28 cellular contexts compared by ENCODE assay signal in genomic region chr19:39424934-39425333, GRCh38. TPM values are rescaled to one million over a fixed set of nuclear protein-coding genes. Genes with fewer than 3 reads are reported as not detected.
A peak's percentile ranks its signal among the peaks of the same experiment; 100 is the strongest.
DNase-seq lines count a peak whose midpoint lies in the region; ATAC-seq and TF ChIP-seq lines count a peak whose summit lies in the region.
"Had no signal": no experiment of that assay in that cellular context is flagged by ENCODE, and none has a peak within 500 bp of the region (broad histone marks: within the 10 kb centered on the region; RNA-seq: fewer than 3 reads in every experiment).

No MANE protein-coding gene starts in this region.

- H3K9me2 ChIP-seq in SK-N-SH = no peaks in the 10 kb centered on the region

- TF ChIP-seq RAD21 in SK-N-SH (IDR thresholded peaks at IDR 0.05; ENCODE audit: low read length) = no peak

- POLR2A ChIA-PET in SK-N-SH (lab: Yijun Ruan, JAX) = interaction anchor here (2.9 kb wide), 1 partner anchor 11 kb away, joined by 17 read pairs; the partner anchor contains the start of gene RPS16
- POLR2A ChIA-PET in Panc1 (lab: Charles Lee) = interaction anchor here (1.0 to 3.9 kb wide), 8 partner anchors 8 to 34 kb away, joined by 3 to 121 read pairs (median 6); partner anchors contain the start of genes MED29, PAF1, RPS16 and SUPT5H

- no peak for TF ChIP-seq EP300 in SK-N-SH (IDR thresholded peaks at IDR 0.05; ENCODE audit: borderline replicate concordance in 1 of 2, low read depth in 1 of 2, low read length in 1 of 2)

- no peak overlapping the region for H3K4me3 Mint-ChIP-seq in endodermal cell
- H3K4me3 Mint-ChIP-seq: CD14-positive monocyte; CD8-positive, alpha-beta memory T cell; GM23338 had no signal

- BruUV-seq in Panc1 (replicated peaks; lab: Mats Ljungman, UMichigan) = no TSS peak

- H3F3A ChIP-seq in SK-N-SH (replicated peaks; ENCODE audit: insufficient read depth) = peaks cover 33% of the 10 kb centered on the region

- no peak for TF ChIP-seq CTCF in SK-N-SH (IDR thresholded peaks at IDR 0.05)
- no peak for TF ChIP-seq CTCF in Panc1 (IDR thresholded peaks at IDR 0.05)
- no peak for TF ChIP-seq CTCF in endodermal cell (conservative IDR thresholded peaks at IDR 0.05)
- TF ChIP-seq CTCF in osteoblast (IDR thresholded peaks at IDR 0.05; ENCODE audit: extremely low read depth, low read depth, low read length) = no peak
- no peak for TF ChIP-seq CTCF in omental fat pad (IDR thresholded peaks at IDR 0.05)

- DNase-seq in SK-N-SH (peak; percentile 19), Panc1 (ENCODE audit: low read depth, low spot score) (no peak), endodermal cell (peak; percentile 39), osteoblast (ENCODE audit: insufficient read length, low spot score, missing footprints) (peak; percentile 18), hypothalamus (lab: John Stamatoyannopoulos, UW) (no peak), omental fat pad (ENCODE audit: low spot score) (no peak)
- DNase-seq: BE2C; CD8-positive, alpha-beta memory T cell; DMS 273 treated with DMSO at 0.1 percent for 48 hours; DMS79 treated with DMSO at 0.1 percent for 48 hours; GF-D8; IMR-90; MM.1S; NCI-H1417; NCI-H1694; NCI-H2029 treated with DMSO at 0.1 percent for 48 hours; NCI-H446 treated with DMSO at 0.1 percent for 48 hours; NCI-H526; NCI-H82; NK-92 treated with Interleukin-12 subunit alpha and Interleukin-12 subunit beta, amount 100 ng/mL, for 24 hours; PC-3; SHP77 had no signal

- H2AFZ ChIP-seq in SK-N-SH (ENCODE audit: low read depth) = no peak overlapping the region
- no peak overlapping the region for H2AFZ ChIP-seq in osteoblast (ENCODE audit: low read length)
- H2AFZ ChIP-seq: GM23338 had no signal

- peaks cover 10% of the 10 kb centered on the region for H3K4me1 Mint-ChIP-seq in endodermal cell
- H3K4me1 Mint-ChIP-seq: CD14-positive monocyte; CD8-positive, alpha-beta memory T cell had no signal

- no peaks in the 10 kb centered on the region; the same call in 1 of the 2 replicates for H3K79me2 ChIP-seq in SK-N-SH (ENCODE audit: insufficient read depth)
- no peaks in the 10 kb centered on the region for H3K79me2 ChIP-seq in osteoblast (ENCODE audit: insufficient read depth, low read length)

- H4K20me1 ChIP-seq in SK-N-SH (ENCODE audit: insufficient read depth) = no peaks in the 10 kb centered on the region
- no peaks in the 10 kb centered on the region for H4K20me1 ChIP-seq in osteoblast (ENCODE audit: insufficient read depth, low read length)

- in situ Hi-C loops in Panc1 (cut with HindIII; ENCODE audit: low pct_unique_long_range_greater_than_20kb, low sequenced_read_pairs) = loop anchor here (5.0 kb wide), 2 partner anchors 33 to 77 kb away; partner anchors contain the start of genes MED29 and PAF1

- H3K36me3 ChIP-seq in SK-N-SH (replicated peaks in 1 of 2; ENCODE audit: control insufficient read depth in 1 of 2, insufficient read depth in 2 of 2, low read length in 1 of 2) = peaks cover 8 to 18% of the 10 kb centered on the region in 2 experiments
- peaks cover 34% of the 10 kb centered on the region for H3K36me3 ChIP-seq in Panc1 (ENCODE audit: control insufficient read depth, insufficient read depth, low read length)
- H3K36me3 ChIP-seq in endodermal cell (ENCODE audit: control insufficient read depth, insufficient read depth, low read length) = peaks cover 54% of the 10 kb centered on the region
- H3K36me3 ChIP-seq in osteoblast (ENCODE audit: insufficient read depth, low read length) = peaks cover 47% of the 10 kb centered on the region

- H3K9ac ChIP-seq in SK-N-SH (no peak overlapping the region), endodermal cell (ENCODE audit: extremely low read depth, low read length, poor library complexity, severe bottlenecking) (no peak overlapping the region)
- H3K9ac ChIP-seq: KMS-11 had no signal

- H3K27ac Mint-ChIP-seq in endodermal cell = peak overlapping the region; percentile 61
- H3K27ac Mint-ChIP-seq: GM23338 had no signal

- H3K4me2 ChIP-seq in SK-N-SH = no peak overlapping the region
- H3K4me2 ChIP-seq in osteoblast (ENCODE audit: insufficient read depth, low read length) = no peak overlapping the region
- H3K4me2 ChIP-seq: GM23338, KMS-11 had no signal

- H3K27me3 ChIP-seq in SK-N-SH (ENCODE audit: insufficient read depth) (no peaks in the 10 kb centered on the region), Panc1 (ENCODE audit: control insufficient read depth, insufficient read depth, low read length) (no peaks in the 10 kb centered on the region), endodermal cell (ENCODE audit: control insufficient read depth, insufficient read depth, low read length, poor library complexity, severe bottlenecking) (no peaks in the 10 kb centered on the region), osteoblast (ENCODE audit: insufficient read depth, low read length) (no peaks in the 10 kb centered on the region)
- H3K27me3 ChIP-seq: BE2C had no signal

- H3K4me3 ChIP-seq in SK-N-SH (ENCODE audit: low read depth in 2 of 2, low read length in 1 of 2) = no peak overlapping the region
- no peak overlapping the region for H3K4me3 ChIP-seq in Panc1 (ENCODE audit: low read depth in 2 of 2, low read length in 2 of 2)
- no peak overlapping the region for H3K4me3 ChIP-seq in endodermal cell (ENCODE audit: low read length)
- H3K4me3 ChIP-seq in osteoblast (ENCODE audit: insufficient read depth, low read length) = no peak overlapping the region
- H3K4me3 ChIP-seq: GM23338, HAP-1 had no signal

- H3K36me3 Mint-ChIP-seq in endodermal cell (ENCODE audit: low read depth) = peaks cover 40% of the 10 kb centered on the region

- H3K9me3 ChIP-seq in SK-N-SH (no peaks in the 10 kb centered on the region), Panc1 (ENCODE audit: control insufficient read depth, insufficient read depth, low read depth, low read length) (no peaks in the 10 kb centered on the region), endodermal cell (ENCODE audit: control insufficient read depth, low read length) (no peaks in the 10 kb centered on the region), osteoblast (ENCODE audit: low read depth, low read length) (no peaks in the 10 kb centered on the region)
- H3K9me3 ChIP-seq: BE2C, HAP-1 had no signal

- H3K27ac ChIP-seq in SK-N-SH (ENCODE audit: low read depth in 2 of 2, low read length in 1 of 2) (no peak overlapping the region), Panc1 (ENCODE audit: low read length) (peak overlapping the region; percentile 48), endodermal cell (ENCODE audit: low read depth, low read length) (no peak overlapping the region), osteoblast (ENCODE audit: low read depth, low read length) (no peak overlapping the region)
- H3K27ac ChIP-seq: 22Rv1, KMS-11 had no signal

- H3K9me3 Mint-ChIP-seq in endodermal cell = no peaks in the 10 kb centered on the region
- H3K9me3 Mint-ChIP-seq: CD8-positive, alpha-beta memory T cell; GM23338 had no signal

- CTCF ChIA-PET in SK-N-SH (lab: Yijun Ruan, JAX) (interaction anchor here (1.2 to 3.0 kb wide), 4 partner anchors 7 to 27 kb away, joined by 3 to 15 read pairs (median 5); partner anchors contain the start of gene PLEKHG2), Panc1 (lab: Charles Lee) (interaction anchor here (0.6 to 7.9 kb wide), 3 partner anchors 11 to 27 kb away, joined by 8 to 147 read pairs (median 29); partner anchors contain the start of gene PLEKHG2)

- peaks cover 8 to 12% of the 10 kb centered on the region in 2 experiments; a peak in 3 of 4 replicates for H3K4me1 ChIP-seq in SK-N-SH (ENCODE audit: control insufficient read depth in 1 of 2, insufficient read depth in 2 of 2, low read depth in 1 of 2, low read length in 1 of 2)
- peaks cover 39% of the 10 kb centered on the region for H3K4me1 ChIP-seq in Panc1 (ENCODE audit: control insufficient read depth, insufficient read depth, low read length)
- peaks cover 6% of the 10 kb centered on the region for H3K4me1 ChIP-seq in endodermal cell (ENCODE audit: control insufficient read depth, insufficient read depth, low read length)
- peaks cover 15% of the 10 kb centered on the region for H3K4me1 ChIP-seq in osteoblast (ENCODE audit: insufficient read depth, low read length)
- H3K4me1 ChIP-seq: BE2C, HAP-1 had no signal

- ATAC-seq in SK-N-SH treated with all-trans-retinoic acid at 6 μM for 48 hours (no peak), Panc1 (no peak), omental fat pad (ENCODE audit: low FRiP score) (no peak)
- ATAC-seq: GM23338, PC-3 had no signal

- WGBS in SK-N-SH (ENCODE audit: low lambda C conversion rate) = 93% methylated on average over 9 of the region's 16 CpGs
- WGBS in endodermal cell (ENCODE audit: insufficient coverage in 1 of 2, insufficient read length in 1 of 2), 2 experiments = 93 to 95% methylated on average over 3 to 15 of the region's 16 CpGs

- H3K27me3 Mint-ChIP-seq in endodermal cell (ENCODE audit: insufficient read depth) = no peaks in the 10 kb centered on the region

- intact Hi-C loops in Panc1 (cut with micrococcal nuclease; ENCODE audit: unreplicated experiment) = loop anchor here (5.0 kb wide), 1 partner anchor 393 kb away; the partner anchor contains the start of gene FBXO27

RNA-seq across cellular contexts. Expression of gene RPS16, which starts 10.8 kb away (rescaled TPM):
- 5,038 and 7,541 TPM in 2 replicates for polyA plus RNA-seq in SK-N-SH (2012; rRNA removed)
- 3,850 and 5,242 TPM in 2 replicates for polyA plus RNA-seq in SK-N-SH (2012; cell fraction: cytosol; rRNA removed)
- 1,787 and 2,864 TPM in 2 replicates for polyA plus RNA-seq in SK-N-SH (2012; cell fraction: nucleus; rRNA removed)
- total RNA-seq in Panc1 (2021; ENCODE audit: unreplicated experiment) (27,832 TPM), endodermal cell (1,000 to 10,000 TPM; 1,674 to 1,990 TPM), osteoblast (44.9 and 56.0 TPM in 2 replicates), omental fat pad (1,000 to 10,000 TPM; 1,153 to 1,681 (median 1,338) TPM)
- polyA plus RNA-seq in Panc1 (2012; ENCODE audit: insufficient read length) = 38,578 TPM
- 2,268 TPM for polyA plus RNA-seq in endodermal cell (2013, experiment 1 of 2)
- 2,119 TPM for polyA plus RNA-seq in endodermal cell (2013, experiment 2 of 2)

RNA-seq across cellular contexts. Expression of gene PLEKHG2, which starts 12.5 kb away (rescaled TPM):
- 13.6 and 13.8 TPM in 2 replicates for polyA plus RNA-seq in SK-N-SH (2012; rRNA removed)
- 2.8 and 4.6 TPM in 2 replicates for polyA plus RNA-seq in SK-N-SH (2012; cell fraction: cytosol; rRNA removed)
- 85.4 and 89.2 TPM in 2 replicates for polyA plus RNA-seq in SK-N-SH (2012; cell fraction: nucleus; rRNA removed)
- 1,988 TPM for total RNA-seq in Panc1 (2021; ENCODE audit: unreplicated experiment)
- 2,032 TPM for polyA plus RNA-seq in Panc1 (2012; ENCODE audit: insufficient read length)
- 100 to 1,000 TPM; 127 to 160 TPM for total RNA-seq in endodermal cell
- 75.4 TPM for polyA plus RNA-seq in endodermal cell (2013, experiment 1 of 2)
- 69.8 TPM for polyA plus RNA-seq in endodermal cell (2013, experiment 2 of 2)
- 21.4 and 21.5 TPM in 2 replicates for total RNA-seq in osteoblast
- 10 to 100 TPM; 16.5 to 35.3 (median 21.4) TPM for total RNA-seq in omental fat pad

RNA-seq across cellular contexts. Expression of gene ZFP36, which starts 18.3 kb away (rescaled TPM):
- 19.7 and 49.3 TPM in 2 replicates for polyA plus RNA-seq in SK-N-SH (2012; rRNA removed)
- polyA plus RNA-seq in SK-N-SH (2012; cell fraction: cytosol; rRNA removed) = 21.0 and 26.5 TPM in 2 replicates
- 127 and 135 TPM in 2 replicates for polyA plus RNA-seq in SK-N-SH (2012; cell fraction: nucleus; rRNA removed)
- 414 TPM for total RNA-seq in Panc1 (2021; ENCODE audit: unreplicated experiment)
- 369 TPM for polyA plus RNA-seq in Panc1 (2012; ENCODE audit: insufficient read length)
- total RNA-seq in endodermal cell = 10 to 100 TPM; 16.1 to 23.4 TPM
- 7.8 TPM for polyA plus RNA-seq in endodermal cell (2013, experiment 1 of 2)
- polyA plus RNA-seq in endodermal cell (2013, experiment 2 of 2) = 7.3 TPM
- 6.2 and 6.5 TPM in 2 replicates for total RNA-seq in osteoblast
- total RNA-seq in omental fat pad = 100 to 1,000 TPM; 323 to 827 (median 509) TPM

RNA-seq across cellular contexts. Expression of gene SUPT5H, which starts 20.4 kb away (rescaled TPM):
- polyA plus RNA-seq in SK-N-SH (2012; rRNA removed) = 115 and 137 TPM in 2 replicates
- polyA plus RNA-seq in SK-N-SH (2012; cell fraction: cytosol; rRNA removed) = 78.5 and 93.1 TPM in 2 replicates
- polyA plus RNA-seq in SK-N-SH (2012; cell fraction: nucleus; rRNA removed) = 474 and 528 TPM in 2 replicates
- 1,614 TPM for total RNA-seq in Panc1 (2021; ENCODE audit: unreplicated experiment)
- 1,718 TPM for polyA plus RNA-seq in Panc1 (2012; ENCODE audit: insufficient read length)
- total RNA-seq in endodermal cell = 100 to 1,000 TPM; 130 to 139 TPM
- 97.6 TPM for polyA plus RNA-seq in endodermal cell (2013, experiment 1 of 2)
- 85.8 TPM for polyA plus RNA-seq in endodermal cell (2013, experiment 2 of 2)
- 71.9 and 91.2 TPM in 2 replicates for total RNA-seq in osteoblast
- 100 to 1,000 TPM in 1 of 4 donors, 10 to 100 TPM in 3; 62.2 to 102 (median 73.3) TPM for total RNA-seq in omental fat pad

RNA-seq across cellular contexts. Expression of gene MED29, which starts 33.8 kb away (rescaled TPM):
- 32.0 and 33.1 TPM in 2 replicates for polyA plus RNA-seq in SK-N-SH (2012; rRNA removed)
- polyA plus RNA-seq in SK-N-SH (2012; cell fraction: cytosol; rRNA removed) = 23.5 and 29.6 TPM in 2 replicates
- polyA plus RNA-seq in SK-N-SH (2012; cell fraction: nucleus; rRNA removed) = 21.0 and 21.9 TPM in 2 replicates
- total RNA-seq in Panc1 (2021; ENCODE audit: unreplicated experiment) (739 TPM), endodermal cell (10 to 100 TPM; 32.6 to 38.9 TPM), osteoblast (19.9 and 23.0 TPM in 2 replicates), omental fat pad (10 to 100 TPM; 24.5 to 41.3 (median 32.5) TPM)
- 764 TPM for polyA plus RNA-seq in Panc1 (2012; ENCODE audit: insufficient read length)
- polyA plus RNA-seq in endodermal cell (2013, experiment 1 of 2) = 26.7 TPM
- 24.1 TPM for polyA plus RNA-seq in endodermal cell (2013, experiment 2 of 2)

Comparison
In these comparisons a context has a peak if more than half of its experiments do, and no peak if none do; other contexts are left out.
1. DNase-seq: peak in SK-N-SH (single experiment), endodermal cell (single experiment) and osteoblast (single experiment); none in Panc1 (single experiment), hypothalamus (0 of 51) and omental fat pad (single experiment).
2. RNA of gene RPS16, which starts 10.8 kb away (total RNA-seq): 27,832 TPM in Panc1 (single experiment), 1,674 to 1,990 TPM in endodermal cell and 1,153 to 1,681 TPM in omental fat pad; 44.9 to 56.0 TPM in osteoblast; every median in the first group is over 10 times any median in the second.
3. RNA of gene PLEKHG2, which starts 12.5 kb away (total RNA-seq): 1,988 TPM in Panc1 (single experiment); 127 to 160 TPM in endodermal cell, 16.5 to 35.3 TPM in omental fat pad and 21.4 to 21.5 TPM in osteoblast; every median in the first group is over 10 times any median in the second.
4. RNA of gene ZFP36, which starts 18.3 kb away (total RNA-seq): 323 to 827 TPM in omental fat pad and 414 TPM in Panc1 (single experiment); 16.1 to 23.4 TPM in endodermal cell and 6.2 to 6.5 TPM in osteoblast; every median in the first group is over 10 times any median in the second.